In genomic region chr1:226691257-226691656, GRCh38 we compare ENCODE assay signal across 9 cellular contexts. TPM values are rescaled to one million over a fixed set of nuclear protein-coding genes. Genes with fewer than 3 reads are reported as not detected.
DNase-seq lines count a peak whose midpoint lies in the region; ATAC-seq and TF ChIP-seq lines count a peak whose summit lies in the region.
"Had no signal": no experiment of that assay in that cellular context is flagged by ENCODE, and none has a peak within 500 bp of the region (broad histone marks: within the 10 kb centered on the region; RNA-seq: fewer than 3 reads in every experiment).

No MANE protein-coding gene starts in this region.

- no peaks in the 10 kb centered on the region for H3K79me1 ChIP-seq in trophoblast cell (ENCODE audit: low read length)

- no peaks in the 10 kb centered on the region for H3K27me3 ChIP-seq in CD8-positive, alpha-beta T cell (ENCODE audit: insufficient read depth, low read length)
- H3K27me3 ChIP-seq in muscle layer of duodenum (ENCODE audit: low read depth, low read length) (no peaks in the 10 kb centered on the region), trophoblast cell (ENCODE audit: insufficient read depth, low read length) (no peaks in the 10 kb centered on the region)

- H2BK5ac ChIP-seq in trophoblast cell (ENCODE audit: low read depth, low read length, poor library complexity): no peak overlapping the region

- no peak overlapping the region for H4K8ac ChIP-seq in trophoblast cell (ENCODE audit: low read depth, low read length)

- H3K4me3 ChIP-seq in CD8-positive, alpha-beta T cell (ENCODE audit: low read depth, low read length): no peak overlapping the region
- H3K4me3 ChIP-seq in muscle layer of duodenum (ENCODE audit: low read depth in 1 of 2, low read length in 2 of 2) (no peak overlapping the region), trophoblast cell (ENCODE audit: low read depth, low read length) (no peak overlapping the region)

- H3K23ac ChIP-seq in trophoblast cell (ENCODE audit: low read length): no peak overlapping the region

- no peaks in the 10 kb centered on the region for H3K79me2 ChIP-seq in trophoblast cell (ENCODE audit: control insufficient read depth, insufficient read depth, low read length, poor library complexity)

- DNase-seq in CD8-positive, alpha-beta T cell: peak; percentile 42 to 88 (median 72)
- peak; percentile 43 for DNase-seq in activated T-helper 9 cell treated with anti-CD3 and anti-CD28 coated beads, Interleukin-2, amount 50 U/mL, for 16 hours (ENCODE audit: low read depth)
- DNase-seq in NCI-H2171 (lab: John Stamatoyannopoulos, UW) (no peak), trophoblast cell (no peak), OCI-M2 (lab: John Stamatoyannopoulos, UW; ENCODE audit: unreplicated experiment) (no peak)
- DNase-seq: DND-41 had no signal

- H3K9ac ChIP-seq in trophoblast cell (ENCODE audit: low read length): no peak overlapping the region

- POLR2A ChIA-PET in CD8-positive, alpha-beta T cell (lab: Charles Lee): interaction anchor here (1.2 kb wide), 1 partner anchor 33 kb away, joined by 3 read pairs; no protein-coding TSS in a partner anchor

- H2AK5ac ChIP-seq in trophoblast cell (ENCODE audit: low read length): no peak overlapping the region

- H4K12ac ChIP-seq in trophoblast cell (ENCODE audit: low read depth, low read length): no peak overlapping the region

- H3K4me3 Mint-ChIP-seq in CD8-positive, alpha-beta T cell: peak overlapping the region; percentile 62

- H3K36me3 ChIP-seq in CD8-positive, alpha-beta T cell (ENCODE audit: insufficient read depth, low read length): peaks cover 14% of the 10 kb centered on the region
- no peaks in the 10 kb centered on the region for H3K36me3 ChIP-seq in muscle layer of duodenum (ENCODE audit: control insufficient read depth in 1 of 2, insufficient read depth in 2 of 2, low read length in 2 of 2)
- H3K36me3 ChIP-seq in trophoblast cell (ENCODE audit: control insufficient read depth in 1 of 2, insufficient read depth in 2 of 2, low read length in 2 of 2): no peaks in the 10 kb centered on the region

- ATAC-seq in CD8-positive, alpha-beta T cell: peak; percentile 68
- ATAC-seq in HG03045 (IDR thresholded peaks at IDR 0.05; ENCODE audit: unreplicated experiment): peak; percentile 64
- no peak for ATAC-seq in GM19397 (IDR thresholded peaks at IDR 0.05; ENCODE audit: unreplicated experiment)

- peaks cover 98% of the 10 kb centered on the region for H3K4me1 Mint-ChIP-seq in CD8-positive, alpha-beta T cell (ENCODE audit: low read depth)

- H3K4me1 ChIP-seq in CD8-positive, alpha-beta T cell (ENCODE audit: insufficient read depth, low read length): peaks cover 99% of the 10 kb centered on the region
- H3K4me1 ChIP-seq in muscle layer of duodenum (ENCODE audit: control insufficient read depth in 1 of 2, insufficient read depth in 2 of 2, low read length in 2 of 2) (peaks cover 41 to 75% of the 10 kb centered on the region in 2 donors), trophoblast cell (ENCODE audit: control insufficient read depth in 1 of 2, insufficient read depth in 2 of 2, low read length in 2 of 2) (no peaks in the 10 kb centered on the region)

- no peak overlapping the region for H2BK12ac ChIP-seq in trophoblast cell (ENCODE audit: low read length)

- no peak overlapping the region for H2BK120ac ChIP-seq in trophoblast cell (ENCODE audit: insufficient read depth, low read length, poor library complexity)

- peak overlapping the region; percentile 75 for H3K27ac ChIP-seq in CD8-positive, alpha-beta T cell (ENCODE audit: low read depth, low read length)
- H3K27ac ChIP-seq in muscle layer of duodenum (ENCODE audit: low read length) (peak overlapping the region; percentile 78), trophoblast cell (ENCODE audit: low read depth, low read length) (no peak overlapping the region)

- no peak overlapping the region for H3K14ac ChIP-seq in trophoblast cell (ENCODE audit: low read length)

- WGBS in trophoblast cell (ENCODE audit: extremely low coverage, insufficient coverage, insufficient read length): no CpG with 5 or more reads among the region's 4 CpGs

- intact Hi-C loops in CD8-positive, alpha-beta T cell (cut with DNase I, micrococcal nuclease): loop anchor here (1.0 to 2.0 kb wide), 3 partner anchors 12 to 28 kb away; no protein-coding TSS in a partner anchor

- no peaks in the 10 kb centered on the region for H3K9me3 ChIP-seq in CD8-positive, alpha-beta T cell (ENCODE audit: low read length)
- no peaks in the 10 kb centered on the region for H3K9me3 ChIP-seq in muscle layer of duodenum (ENCODE audit: control insufficient read depth in 1 of 2, low read length in 2 of 2)
- H3K9me3 ChIP-seq in trophoblast cell (ENCODE audit: insufficient read depth, low read depth, low read length): no peaks in the 10 kb centered on the region

- peaks cover 91% of the 10 kb centered on the region for H3K36me3 Mint-ChIP-seq in CD8-positive, alpha-beta T cell

- H2AFZ ChIP-seq in trophoblast cell (ENCODE audit: insufficient read depth, low read length, poor library complexity): no peak overlapping the region

- no peaks in the 10 kb centered on the region for H3K27me3 Mint-ChIP-seq in CD8-positive, alpha-beta T cell (ENCODE audit: low read depth)

- no peak overlapping the region for H4K91ac ChIP-seq in trophoblast cell (ENCODE audit: low read depth, low read length)

- H3K27ac Mint-ChIP-seq in CD8-positive, alpha-beta T cell: peak overlapping the region; percentile 99

- H3K9me3 Mint-ChIP-seq in CD8-positive, alpha-beta T cell: no peaks in the 10 kb centered on the region

- TF ChIP-seq CTCF in CD8-positive, alpha-beta T cell (IDR thresholded peaks at IDR 0.05): no peak

- CTCF ChIA-PET in CD8-positive, alpha-beta T cell (lab: Charles Lee): interaction anchor here (1.0 to 2.3 kb wide), 3 partner anchors 21 to 132 kb away, joined by 3 to 9 read pairs (median 7); no protein-coding TSS in a partner anchor

- no peak overlapping the region for H3K4me2 ChIP-seq in trophoblast cell (ENCODE audit: low read length)

- H3K18ac ChIP-seq in trophoblast cell (ENCODE audit: low read length): no peak overlapping the region

- no peak overlapping the region for H3K4ac ChIP-seq in trophoblast cell (ENCODE audit: low read depth, low read length)

RNA-seq across cellular contexts. Expression of gene ITPKB, which starts 47.8 kb away (rescaled TPM):
- total RNA-seq in CD8-positive, alpha-beta T cell: 100 to 1,000 TPM; 504 to 516 TPM
- 5.0 and 5.7 TPM in 2 replicates for polyA plus RNA-seq in trophoblast cell (2013)

Comparison
In these comparisons a context has a peak if more than half of its experiments do, and no peak if none do; other contexts are left out.
1. DNase-seq: peak in CD8-positive, alpha-beta T cell (7 of 7) and activated T-helper 9 cell treated with anti-CD3 and anti-CD28 coated beads, Interleukin-2, amount 50 U/mL, for 16 hours (single experiment); none in NCI-H2171 (single experiment), trophoblast cell (0 of 2) and OCI-M2 (single experiment).